In the genomic region with DNA sequence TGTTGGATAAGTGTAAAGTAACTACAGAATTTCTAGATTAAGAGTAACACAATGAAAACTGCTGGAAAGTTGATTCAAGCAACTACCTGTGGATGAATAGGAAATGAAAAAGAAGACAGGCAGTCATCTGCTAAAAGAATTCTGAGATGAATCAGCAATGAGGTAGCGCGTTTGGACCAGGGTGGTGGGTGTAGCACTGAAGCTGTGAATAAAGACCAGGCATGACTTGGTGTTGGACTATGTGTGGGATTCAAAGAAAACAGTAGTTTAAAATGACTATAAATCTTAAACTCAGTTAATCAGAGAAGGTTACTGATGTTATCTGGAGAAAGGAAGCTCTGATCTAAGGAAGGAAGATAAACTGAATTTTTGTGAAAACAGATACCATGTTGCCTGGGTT, we compare ENCODE assay signal across 20 cellular contexts.
A peak's percentile ranks its signal among the peaks of the same experiment; 100 is the strongest.
DNase-seq lines count a peak whose midpoint lies in the region; ATAC-seq and TF ChIP-seq lines count a peak whose summit lies in the region.
"Had no signal": no experiment of that assay in that cellular context is flagged by ENCODE, and none has a peak within 500 bp of the region (broad histone marks: within the 10 kb centered on the region; RNA-seq: fewer than 3 reads in every experiment).

No MANE protein-coding gene starts in this region.

- no peak overlapping the region for H3K4me3 ChIP-seq in GM23248
- no peak overlapping the region for H3K4me3 ChIP-seq in adipocyte (ENCODE audit: low read length)
- H3K4me3 ChIP-seq in PC-3 (ENCODE audit: low read length), result no peak overlapping the region
- H3K4me3 ChIP-seq: K562, vagina had no signal

- POLR2A ChIA-PET in HEK293T (lab: Yijun Ruan, JAX), result no interaction called here
- POLR2A ChIA-PET in PC-3 (lab: Charles Lee; ENCODE audit: unreplicated experiment), result no interaction called here

- H3K4me1 Mint-ChIP-seq in osteocyte (ENCODE audit: unreplicated experiment), result peaks cover 58% of the 10 kb centered on the region
- no peaks in the 10 kb centered on the region for H3K4me1 Mint-ChIP-seq in activated T-cell treated with anti-CD3 and anti-CD28 coated beads, Interleukin-2, amount 50 U/mL, for 72 hours (ENCODE audit: low read depth)

- H4K20me1 ChIP-seq in GM23248 (ENCODE audit: insufficient read depth), result no peaks in the 10 kb centered on the region; the same call in 1 of the 2 replicates
- no peaks in the 10 kb centered on the region for H4K20me1 ChIP-seq in PC-3 (ENCODE audit: low read length)

- H3K9me3 ChIP-seq in GM23248 (ENCODE audit: low read depth), result no peaks in the 10 kb centered on the region
- no peaks in the 10 kb centered on the region for H3K9me3 ChIP-seq in adipocyte (ENCODE audit: control insufficient read depth, low read length)
- H3K9me3 ChIP-seq in PC-3 (ENCODE audit: low read length), result no peaks in the 10 kb centered on the region
- H3K9me3 ChIP-seq: neutrophil, vagina had no signal

- WGBS in GM23248 (ENCODE audit: low coverage in 1 of 2, low lambda C conversion rate in 2 of 2, missing lambda C conversion rate in 2 of 2), 2 experiments, result 39 to 60% methylated on average over 2 of the region's 2 CpGs

- TF ChIP-seq CTCF in foreskin keratinocyte (conservative IDR thresholded peaks at IDR 0.05) (no peak), osteocyte (IDR thresholded peaks at IDR 0.05) (no peak), PC-3 (conservative IDR thresholded peaks at IDR 0.05; ENCODE audit: low read depth, low read length) (no peak)

- no peaks in the 10 kb centered on the region for H3K9me2 ChIP-seq in GM23248 (ENCODE audit: insufficient read depth)
- no peaks in the 10 kb centered on the region for H3K9me2 ChIP-seq in PC-3 (replicated peaks; ENCODE audit: low read length)

- H3K9ac ChIP-seq in GM23248 (no peak overlapping the region), adipocyte (ENCODE audit: low read length) (no peak overlapping the region), PC-3 (ENCODE audit: low read length) (no peak overlapping the region)

- H3K79me2 ChIP-seq in GM23248 (ENCODE audit: insufficient read depth) (no peaks in the 10 kb centered on the region), PC-3 (ENCODE audit: low read length) (no peaks in the 10 kb centered on the region)

- DNase-seq in GM23248 (peak; percentile 56), adipocyte (ENCODE audit: low read depth) (peak; percentile 32), foreskin keratinocyte (peak; percentile 39 to 78), osteocyte (ENCODE audit: extremely low spot score, unreplicated experiment) (no peak), HEK293T (ENCODE audit: extremely low spot score) (no peak), NCI-H2081 treated with DMSO at 0.1 percent for 48 hours (lab: John Stamatoyannopoulos, UW) (no peak), PC-3 (no peak)
- no peak for DNase-seq in activated T-cell treated with anti-CD3 and anti-CD28 coated beads, Interleukin-2, amount 50 U/mL, for 72 hours
- DNase-seq: activated CD4-positive, alpha-beta T cell treated with anti-CD3 and anti-CD28 coated beads, Interleukin-2, amount 50 U/mL, for 4 hours; effector memory CD8-positive, alpha-beta T cell; GDM1; NCI-H1694; NCI-H774; retina; SHP77 treated with DMSO at 0.1 percent for 48 hours had no signal

- no TSS peak for BruUV-seq in PC-3 (replicated peaks; lab: Mats Ljungman, UMichigan)

- peaks cover 8% of the 10 kb centered on the region; the same call in 1 of the 2 replicates for H3K4me1 ChIP-seq in GM23248 (ENCODE audit: insufficient read depth)
- H3K4me1 ChIP-seq in adipocyte (ENCODE audit: control insufficient read depth, insufficient read depth, low read length), result no peaks in the 10 kb centered on the region
- H3K4me1 ChIP-seq in foreskin keratinocyte, result peaks cover 9% of the 10 kb centered on the region
- no peaks in the 10 kb centered on the region for H3K4me1 ChIP-seq in PC-3 (ENCODE audit: insufficient read depth, low read length)
- H3K4me1 ChIP-seq: vagina had no signal

- in situ Hi-C loops in GM23248 (cut with MboI), result no loop called here

- CTCF ChIA-PET in HEK293T (lab: Yijun Ruan, JAX) (interaction anchor here (0.6 kb wide), 1 partner anchor 1523 kb away, joined by 4 read pairs; no protein-coding TSS in a partner anchor), PC-3 (lab: Charles Lee) (no interaction called here)

- H3K4me2 ChIP-seq in GM23248 (ENCODE audit: unreplicated experiment) (no peak overlapping the region), PC-3 (ENCODE audit: low read length) (no peak overlapping the region)

- intact Hi-C loops in PC-3 (cut with micrococcal nuclease), result no loop called here

- no peak overlapping the region for H3K4me3 Mint-ChIP-seq in osteocyte (ENCODE audit: unreplicated experiment)
- H3K4me3 Mint-ChIP-seq in activated T-cell treated with anti-CD3 and anti-CD28 coated beads, Interleukin-2, amount 50 U/mL, for 72 hours, result no peak overlapping the region
- H3K4me3 Mint-ChIP-seq: effector memory CD8-positive, alpha-beta T cell; T-helper 1 cell treated with Interleukin-12 subunit alpha and Interleukin-12 subunit beta and Interleukin-4 antibody, amounts not matched to agents 30 μg/mL and 1 μg/mL, for 36 hours had no signal

- peak; percentile 90 for ATAC-seq in foreskin keratinocyte
- no peak for ATAC-seq in activated T-cell treated with anti-CD3 and anti-CD28 coated beads, Interleukin-2, amount 50 U/mL, for 72 hours (replicated peaks in 1 of 2)
- ATAC-seq in PC-3, result no peak
- ATAC-seq: effector memory CD8-positive, alpha-beta T cell; K562 had no signal

- peaks cover 67% of the 10 kb centered on the region for H3K36me3 Mint-ChIP-seq in osteocyte (ENCODE audit: unreplicated experiment)
- no peaks in the 10 kb centered on the region for H3K36me3 Mint-ChIP-seq in activated T-cell treated with anti-CD3 and anti-CD28 coated beads, Interleukin-2, amount 50 U/mL, for 72 hours (ENCODE audit: insufficient read depth in 2 of 2)

- H3K36me3 ChIP-seq in GM23248 (ENCODE audit: low read depth), result peaks cover 1% of the 10 kb centered on the region; the same call in 1 of the 2 replicates
- H3K36me3 ChIP-seq in adipocyte (ENCODE audit: control insufficient read depth, insufficient read depth, low read length, severe bottlenecking), result peaks cover 93% of the 10 kb centered on the region
- no peaks in the 10 kb centered on the region for H3K36me3 ChIP-seq in PC-3 (ENCODE audit: low read depth, low read length)
- H3K36me3 ChIP-seq: neutrophil, vagina had no signal

- H2AFZ ChIP-seq in GM23248 (no peak overlapping the region), PC-3 (ENCODE audit: low read length) (no peak overlapping the region)

- no peaks in the 10 kb centered on the region for H3K27me3 Mint-ChIP-seq in osteocyte (ENCODE audit: unreplicated experiment)
- H3K27me3 Mint-ChIP-seq in activated T-cell treated with anti-CD3 and anti-CD28 coated beads, Interleukin-2, amount 50 U/mL, for 72 hours (ENCODE audit: low read depth), result no peaks in the 10 kb centered on the region
- H3K27me3 Mint-ChIP-seq: effector memory CD8-positive, alpha-beta T cell had no signal

- H3K27ac Mint-ChIP-seq in osteocyte (ENCODE audit: unreplicated experiment), result peak overlapping the region; percentile 65
- H3K27ac Mint-ChIP-seq in activated T-cell treated with anti-CD3 and anti-CD28 coated beads, Interleukin-2, amount 50 U/mL, for 72 hours, result no peak overlapping the region
- H3K27ac Mint-ChIP-seq: effector memory CD8-positive, alpha-beta T cell; T-helper 1 cell treated with Interleukin-12 subunit alpha and Interleukin-12 subunit beta and Interleukin-4 antibody, amounts not matched to agents 30 μg/mL and 1 μg/mL, for 36 hours had no signal

- no peaks in the 10 kb centered on the region for H3F3A ChIP-seq in GM23248 (ENCODE audit: insufficient read depth)
- H3F3A ChIP-seq in PC-3 (ENCODE audit: low read length, unreplicated experiment), result no peaks in the 10 kb centered on the region

- no peaks in the 10 kb centered on the region for H3K9me3 Mint-ChIP-seq in osteocyte (ENCODE audit: unreplicated experiment)
- H3K9me3 Mint-ChIP-seq in activated T-cell treated with anti-CD3 and anti-CD28 coated beads, Interleukin-2, amount 50 U/mL, for 72 hours, result no peaks in the 10 kb centered on the region
- H3K9me3 Mint-ChIP-seq: T-helper 1 cell treated with Interleukin-12 subunit alpha and Interleukin-12 subunit beta and Interleukin-4 antibody, amounts not matched to agents 30 μg/mL and 1 μg/mL, for 36 hours had no signal

- H3K27me3 ChIP-seq in GM23248 (replicated peaks; ENCODE audit: insufficient read depth) (no peaks in the 10 kb centered on the region), adipocyte (replicated peaks; ENCODE audit: control insufficient read depth, insufficient read depth, low read length) (no peaks in the 10 kb centered on the region), foreskin keratinocyte (no peaks in the 10 kb centered on the region), PC-3 (ENCODE audit: low read length) (no peaks in the 10 kb centered on the region)
- H3K27me3 ChIP-seq: neutrophil, vagina had no signal

- no peak overlapping the region for H3K27ac ChIP-seq in GM23248
- no peak overlapping the region for H3K27ac ChIP-seq in foreskin keratinocyte
- H3K27ac ChIP-seq in PC-3 (ENCODE audit: low read length), result no peak overlapping the region
- H3K27ac ChIP-seq: C4-2B, neutrophil, vagina had no signal

TF ChIP-seq in HEK293T, 16 proteins besides CTCF, POLR2A, EP300 and RAD21:
- TF ChIP-seq ELF4 (IDR thresholded peaks at IDR 0.05) (no peak), NFRKB (IDR thresholded peaks at IDR 0.05) (no peak), LEF1 (IDR thresholded peaks at IDR 0.05; ENCODE audit: borderline replicate concordance) (no peak), FOXA1 (IDR thresholded peaks at IDR 0.05) (no peak), ARNT (IDR thresholded peaks at IDR 0.05) (no peak), SP1 (IDR thresholded peaks at IDR 0.05) (no peak), TARDBP (IDR thresholded peaks at IDR 0.05) (no peak), SUZ12 (IDR thresholded peaks at IDR 0.05) (no peak), HDGF (IDR thresholded peaks at IDR 0.05; ENCODE audit: borderline replicate concordance) (no peak)
TF ChIP-seq in HEK293T: peak in this region for 0.

Comparison
In these comparisons a context has a peak if more than half of its experiments do, and no peak if none do; other contexts are left out.
1. DNase-seq: peak in GM23248 (single experiment), adipocyte (single experiment) and foreskin keratinocyte (2 of 2); none in osteocyte (single experiment), HEK293T (single experiment), activated T-cell treated with anti-CD3 and anti-CD28 coated beads, Interleukin-2, amount 50 U/mL, for 72 hours (0 of 2), NCI-H2081 treated with DMSO at 0.1 percent for 48 hours (single experiment) and PC-3 (single experiment).